15 cellular contexts compared by ENCODE assay signal in the genomic region with DNA sequence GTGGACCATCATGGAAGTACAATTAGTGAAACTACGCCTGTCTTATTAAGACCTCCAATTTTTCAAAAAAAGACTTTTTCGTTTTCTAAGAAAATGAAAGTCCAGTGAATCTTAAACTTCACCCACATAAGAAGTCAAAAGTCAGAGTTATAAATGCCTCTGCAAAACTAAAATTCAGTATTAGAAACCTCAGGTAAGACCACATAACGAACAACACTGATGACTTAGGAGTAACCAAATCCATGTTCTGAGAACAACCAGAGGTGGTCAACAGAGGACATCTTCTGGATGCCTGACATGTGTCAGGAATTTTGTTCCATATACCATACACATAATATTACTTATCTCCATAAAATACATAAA.
DNase-seq lines count a peak whose midpoint lies in the region; ATAC-seq and TF ChIP-seq lines count a peak whose summit lies in the region.
"Had no signal": no experiment of that assay in that cellular context is flagged by ENCODE, and none has a peak within 500 bp of the region (broad histone marks: within the 10 kb centered on the region; RNA-seq: fewer than 3 reads in every experiment).

No MANE protein-coding gene starts in this region.

- POLR2A ChIA-PET in activated CD4-positive, alpha-beta T cell treated with anti-CD3 and anti-CD28 coated beads, Interleukin-2, amount 10 ng/mL, durations not matched to agents 7 days and 5 days (lab: Charles Lee) = no interaction called here

- H3K9ac ChIP-seq in OCI-LY3 (ENCODE audit: low read length) = no peak overlapping the region

- H3K27ac ChIP-seq in OCI-LY3 (ENCODE audit: low read length) (no peak overlapping the region), foreskin keratinocyte (peak overlapping the region; percentile 99), skin epidermis (peak overlapping the region in 12 of 21 experiments; percentile 1 to 72 (median 47)), lower lobe of right lung (no peak overlapping the region)

- H3K4me3 ChIP-seq in OCI-LY3 (ENCODE audit: low read length) = no peak overlapping the region
- no peak overlapping the region for H3K4me3 ChIP-seq in skin epidermis
- H3K4me3 ChIP-seq in lower lobe of right lung = no peak overlapping the region

- TF ChIP-seq CTCF in OCI-LY3 (IDR thresholded peaks at IDR 0.05; ENCODE audit: low read depth, low read length) (no peak), foreskin keratinocyte (conservative IDR thresholded peaks at IDR 0.05) (no peak), lower lobe of right lung (IDR thresholded peaks at IDR 0.05) (no peak)

- no peaks in the 10 kb centered on the region for H3K9me3 Mint-ChIP-seq in activated CD4-positive, alpha-beta T cell treated with anti-CD3 and anti-CD28 coated beads, Interleukin-2, amount 10 ng/mL, durations not matched to agents 7 days and 5 days
- H3K9me3 Mint-ChIP-seq: activated naive CD4-positive, alpha-beta T cell treated with anti-CD3 and anti-CD28 coated beads, Interleukin-2, amount 10 ng/mL, durations not matched to agents 7 days and 5 days; CD4-positive, alpha-beta memory T cell; immature natural killer cell; WTC11 had no signal

- no peaks in the 10 kb centered on the region for H4K20me1 ChIP-seq in OCI-LY3 (ENCODE audit: insufficient read depth, low read length)

- H3K27me3 ChIP-seq in OCI-LY3 (ENCODE audit: low read depth, low read length) (0 out of 2 replicates have a peak, but pooled peaks cover 2% of the 10 kb centered on the region), foreskin keratinocyte (no peaks in the 10 kb centered on the region), lower lobe of right lung (ENCODE audit: low read depth) (no peaks in the 10 kb centered on the region)

- ATAC-seq in GM19463 (IDR thresholded peaks at IDR 0.05; ENCODE audit: unreplicated experiment) (peak; percentile 10), foreskin keratinocyte (peak; percentile 9), lower lobe of right lung (no peak)
- ATAC-seq: WTC11 had no signal

- intact Hi-C loops in lower lobe of right lung (cut with DNase I) = no loop called here

- H3K36me3 Mint-ChIP-seq in activated CD4-positive, alpha-beta T cell treated with anti-CD3 and anti-CD28 coated beads, Interleukin-2, amount 10 ng/mL, durations not matched to agents 7 days and 5 days (ENCODE audit: low read depth) = no peaks in the 10 kb centered on the region
- H3K36me3 Mint-ChIP-seq: activated naive CD4-positive, alpha-beta T cell treated with anti-CD3 and anti-CD28 coated beads, Interleukin-2, amount 10 ng/mL, durations not matched to agents 7 days and 5 days; CD4-positive, alpha-beta memory T cell; immature natural killer cell had no signal

- H3K4me2 ChIP-seq in OCI-LY3 (ENCODE audit: low read length) = peak overlapping the region; percentile 55

- no peaks in the 10 kb centered on the region for H3K27me3 Mint-ChIP-seq in activated CD4-positive, alpha-beta T cell treated with anti-CD3 and anti-CD28 coated beads, Interleukin-2, amount 10 ng/mL, durations not matched to agents 7 days and 5 days
- H3K27me3 Mint-ChIP-seq: activated naive CD4-positive, alpha-beta T cell treated with anti-CD3 and anti-CD28 coated beads, Interleukin-2, amount 10 ng/mL, durations not matched to agents 7 days and 5 days had no signal

- H2AFZ ChIP-seq in OCI-LY3 (ENCODE audit: low read depth, low read length) = no peak overlapping the region

- CTCF ChIA-PET in activated CD4-positive, alpha-beta T cell treated with anti-CD3 and anti-CD28 coated beads, Interleukin-2, amount 10 ng/mL, durations not matched to agents 7 days and 5 days (lab: Charles Lee) = no interaction called here

- no peak overlapping the region for H3K27ac Mint-ChIP-seq in activated CD4-positive, alpha-beta T cell treated with anti-CD3 and anti-CD28 coated beads, Interleukin-2, amount 10 ng/mL, durations not matched to agents 7 days and 5 days
- H3K27ac Mint-ChIP-seq: activated naive CD4-positive, alpha-beta T cell treated with anti-CD3 and anti-CD28 coated beads, Interleukin-2, amount 10 ng/mL, durations not matched to agents 7 days and 5 days; immature natural killer cell; WTC11 had no signal

- no peak overlapping the region for H3K4me3 Mint-ChIP-seq in activated CD4-positive, alpha-beta T cell treated with anti-CD3 and anti-CD28 coated beads, Interleukin-2, amount 10 ng/mL, durations not matched to agents 7 days and 5 days
- H3K4me3 Mint-ChIP-seq: activated naive CD4-positive, alpha-beta T cell treated with anti-CD3 and anti-CD28 coated beads, Interleukin-2, amount 10 ng/mL, durations not matched to agents 7 days and 5 days; CD4-positive, alpha-beta memory T cell; immature natural killer cell; WTC11 had no signal

- H3K36me3 ChIP-seq in OCI-LY3 (replicated peaks; ENCODE audit: low read depth, low read length) (no peaks in the 10 kb centered on the region), lower lobe of right lung (no peaks in the 10 kb centered on the region)

- H3K9me3 ChIP-seq in OCI-LY3 (ENCODE audit: insufficient read depth, low read length) = no peaks in the 10 kb centered on the region
- H3K9me3 ChIP-seq in lower lobe of right lung = no peaks in the 10 kb centered on the region

- H3K4me1 ChIP-seq in OCI-LY3 (ENCODE audit: low read length) (peaks cover 16% of the 10 kb centered on the region), foreskin keratinocyte (peaks cover 23% of the 10 kb centered on the region), lower lobe of right lung (peaks cover 10% of the 10 kb centered on the region)

- H3K4me1 Mint-ChIP-seq in activated CD4-positive, alpha-beta T cell treated with anti-CD3 and anti-CD28 coated beads, Interleukin-2, amount 10 ng/mL, durations not matched to agents 7 days and 5 days = no peaks in the 10 kb centered on the region
- H3K4me1 Mint-ChIP-seq: activated naive CD4-positive, alpha-beta T cell treated with anti-CD3 and anti-CD28 coated beads, Interleukin-2, amount 10 ng/mL, durations not matched to agents 7 days and 5 days; CD4-positive, alpha-beta memory T cell; immature natural killer cell had no signal

- DNase-seq in foreskin keratinocyte = no peak
- no peak for DNase-seq in activated CD4-positive, alpha-beta T cell treated with anti-CD3 and anti-CD28 coated beads for 1 hour
- DNase-seq in activated CD4-positive, alpha-beta T cell treated with anti-CD3 and anti-CD28 coated beads, Interleukin-2, amount 10 ng/mL, durations not matched to agents 7 days and 5 days = no peak
- DNase-seq in NCI-H524 (lab: John Stamatoyannopoulos, UW) = no peak
- no peak for DNase-seq in lower lobe of right lung
- DNase-seq: activated naive CD4-positive, alpha-beta T cell treated with anti-CD3 and anti-CD28 coated beads, Interleukin-2, amount 10 ng/mL, durations not matched to agents 7 days and 5 days; CD4-positive, alpha-beta memory T cell; immature natural killer cell; KBM-7; occipital lobe; trophoblast cell had no signal

- no peaks in the 10 kb centered on the region for H3K79me2 ChIP-seq in OCI-LY3 (ENCODE audit: low read length)

Comparison
In these comparisons a context has a peak if more than half of its experiments do, and no peak if none do; other contexts are left out.
1. ATAC-seq: peak in GM19463 (single experiment) and foreskin keratinocyte (single experiment); none in lower lobe of right lung (0 of 2).
2. H3K27ac ChIP-seq: peak in foreskin keratinocyte (single experiment) and skin epidermis (12 of 21); none in OCI-LY3 (single experiment) and lower lobe of right lung (single experiment).